In genomic region chr6:167546611-167547327, GRCh38 we compare ENCODE assay signal across 32 cellular contexts.
DNase-seq lines count a peak whose midpoint lies in the region; ATAC-seq, FAIRE-seq and TF ChIP-seq lines count a peak whose summit lies in the region.
"Had no signal": no experiment of that assay in that cellular context is flagged by ENCODE, and none has a peak within 500 bp of the region (broad histone marks: within the 10 kb centered on the region; RNA-seq: fewer than 3 reads in every experiment).

No MANE protein-coding gene starts in this region.

- no peak overlapping the region for H3K9ac ChIP-seq in MM.1S (ENCODE audit: low read length)

- WGBS in pancreas, 2 donors, result 28 to 32% methylated on average over 32 of the region's 32 CpGs

- intact Hi-C loops in Panc1 (cut with micrococcal nuclease; ENCODE audit: unreplicated experiment) (no loop called here), pancreas (cut with DNase I) (no loop called here)

- TF ChIP-seq CTCF in Panc1 (IDR thresholded peaks at IDR 0.05) (no peak), pancreas (IDR thresholded peaks at IDR 0.05) (no peak), MM.1S (IDR thresholded peaks at IDR 0.05; ENCODE audit: low read length) (no peak), GM13976 (IDR thresholded peaks at IDR 0.05; ENCODE audit: borderline replicate concordance, control extremely low read depth, extremely low read depth, insufficient read depth, missing control alignments) (no peak)

- H3K27me3 ChIP-seq in Panc1 (ENCODE audit: control insufficient read depth, insufficient read depth, low read length), result no peaks in the 10 kb centered on the region
- H3K27me3 ChIP-seq in pancreas, result no peaks in the 10 kb centered on the region
- no peaks in the 10 kb centered on the region for H3K27me3 ChIP-seq in MM.1S (replicated peaks; ENCODE audit: insufficient read depth, low read length)
- H3K27me3 ChIP-seq: cardiac muscle cell, gastroesophageal sphincter, right atrium auricular region, tibial artery had no signal

- in situ Hi-C loops in Panc1 (cut with HindIII; ENCODE audit: low pct_unique_long_range_greater_than_20kb, low sequenced_read_pairs), result no loop called here
- in situ Hi-C loops in GM13976 (cut with MboI; ENCODE audit: low sequenced_read_pairs, unreplicated experiment), result no loop called here

- H3K4me1 ChIP-seq in Panc1 (ENCODE audit: control insufficient read depth, insufficient read depth, low read length) (no peaks in the 10 kb centered on the region), pancreas (peaks cover 0 to 6% (median 0%) of the 10 kb centered on the region in 3 donors), MM.1S (ENCODE audit: low read length) (no peaks in the 10 kb centered on the region)

- no peak overlapping the region for H3K4me3 ChIP-seq in Panc1 (ENCODE audit: low read depth in 2 of 2, low read length in 2 of 2)
- peak overlapping the region in 2 of 4 donors; percentile 25 to 28 for H3K4me3 ChIP-seq in pancreas
- no peak overlapping the region for H3K4me3 ChIP-seq in MM.1S (ENCODE audit: low read length)
- H3K4me3 ChIP-seq: cardiac muscle cell, gastroesophageal sphincter, right atrium auricular region, tibial artery had no signal

- POLR2A ChIA-PET in Panc1 (lab: Charles Lee), result no interaction called here

- no TSS peak for BruUV-seq in Panc1 (replicated peaks; lab: Mats Ljungman, UMichigan)

- H3K27ac ChIP-seq in Panc1 (ENCODE audit: low read length) (no peak overlapping the region), pancreas (peak overlapping the region; percentile 42 to 77 (median 74)), MM.1S (ENCODE audit: low read length) (no peak overlapping the region)
- H3K27ac ChIP-seq: cardiac muscle cell, HL-60, tibial artery, WERI-Rb-1 had no signal

- H3K9me2 ChIP-seq in MM.1S (replicated peaks; ENCODE audit: insufficient read depth, low read length), result no peaks in the 10 kb centered on the region

- H3K4me2 ChIP-seq in MM.1S (ENCODE audit: low read depth, low read length), result no peak overlapping the region

- H3K9me3 ChIP-seq in Panc1 (ENCODE audit: control insufficient read depth, insufficient read depth, low read depth, low read length), result no peaks in the 10 kb centered on the region
- H3K9me3 ChIP-seq in pancreas, result no peaks in the 10 kb centered on the region
- H3K9me3 ChIP-seq in MM.1S (replicated peaks; ENCODE audit: insufficient read depth, low read length), result no peaks in the 10 kb centered on the region
- H3K9me3 ChIP-seq: gastroesophageal sphincter, right atrium auricular region, tibial artery had no signal

- no peaks in the 10 kb centered on the region for H3K79me2 ChIP-seq in MM.1S (ENCODE audit: low read length)

- H2AFZ ChIP-seq in MM.1S (ENCODE audit: low read length), result no peak overlapping the region

- no peaks in the 10 kb centered on the region for H3K36me3 ChIP-seq in Panc1 (ENCODE audit: control insufficient read depth, insufficient read depth, low read length)
- no peaks in the 10 kb centered on the region for H3K36me3 ChIP-seq in pancreas
- no peaks in the 10 kb centered on the region for H3K36me3 ChIP-seq in MM.1S (replicated peaks; ENCODE audit: insufficient read depth, low read length)
- H3K36me3 ChIP-seq: cardiac muscle cell, gastroesophageal sphincter, right atrium auricular region, tibial artery, WERI-Rb-1 had no signal

- ATAC-seq in Panc1 (peak; percentile 53; the same call in 1 of the 2 replicates), pancreas (peak; percentile 90 to 93 (median 91))
- ATAC-seq: activated T-helper 17 cell treated with anti-CD3 and anti-CD28 coated beads, Interleukin-2, amount 50 U/mL, for 72 hours; gastroesophageal sphincter; HCT116; SK-N-SH treated with all-trans-retinoic acid at 6 μM for 48 hours had no signal

- H3F3A ChIP-seq in MM.1S (ENCODE audit: insufficient read depth, low read length), result no peaks in the 10 kb centered on the region

- no peak for FAIRE-seq in pancreas (lab: Jason Lieb, UNC)

- peak; percentile 67 for DNase-seq in COLO668 (lab: John Stamatoyannopoulos, UW; ENCODE audit: unreplicated experiment)
- no peak for DNase-seq in Panc1 (ENCODE audit: low read depth, low spot score)
- peak; percentile 90 for DNase-seq in kidney tubule cell (ENCODE audit: low spot score)
- DNase-seq in pancreas, result peak; percentile 75 to 90 (median 87)
- DNase-seq in MM.1S, result no peak
- DNase-seq in GM13976 (ENCODE audit: low spot score), result no peak
- DNase-seq in NCI-H345 (lab: John Stamatoyannopoulos, UW), result no peak
- no peak for DNase-seq in activated T-cell treated with anti-CD3 and anti-CD28 coated beads for 4 hours
- DNase-seq: activated CD4-positive, alpha-beta T cell treated with anti-CD3 and anti-CD28 coated beads, Interleukin-2, amount 50 U/mL, for 4 hours; activated CD8-positive, alpha-beta memory T cell treated with anti-CD3 and anti-CD28 coated beads, Interleukin-2, amount 50 U/mL, for 4 hours; CD8-positive, alpha-beta memory T cell; cortex of kidney; DND-41; endodermal cell; hypothalamus; IMR-90; mesenchymal stem cell; NCI-H1105; NCI-H2029; NCI-H2227 treated with DMSO at 0.1 percent for 48 hours; NCI-H774; occipital lobe; stimulated activated CD4-positive, alpha-beta T cell treated with anti-CD3 and anti-CD28 coated beads, Interleukin-4, amount 100 ng/mL, for 4 hours; tibial artery; WERI-Rb-1 had no signal

- CTCF ChIA-PET in Panc1 (lab: Charles Lee), result no interaction called here

- H4K20me1 ChIP-seq in MM.1S (ENCODE audit: insufficient read depth, low read length), result no peaks in the 10 kb centered on the region

Comparison
In these comparisons a context has a peak if more than half of its experiments do, and no peak if none do; other contexts are left out.
1. DNase-seq: peak in COLO668 (single experiment), kidney tubule cell (single experiment) and pancreas (6 of 6); none in Panc1 (single experiment), MM.1S (single experiment), GM13976 (single experiment), NCI-H345 (single experiment) and activated T-cell treated with anti-CD3 and anti-CD28 coated beads for 4 hours (single experiment).
2. H3K27ac ChIP-seq: peak in pancreas (4 of 4); none in Panc1 (single experiment) and MM.1S (single experiment).